ENCODE assay signal across 23 cellular contexts in genomic region chr5:129912601-129913000, GRCh38.
"Had no signal": no experiment of that assay in that cellular context is flagged by ENCODE, and none has a peak within 500 bp of the region (broad histone marks: within the 10 kb centered on the region; RNA-seq: fewer than 3 reads in every experiment).

No MANE protein-coding gene starts in this region.

- H3K4me1 Mint-ChIP-seq: mesothelial cell of epicardium, naive B cell, nephron progenitor cell had no signal

- H3K4me1 ChIP-seq: left ventricle myocardium inferior, pancreas, right lobe of liver, tibial nerve, uterus had no signal

- ATAC-seq: natural killer cell, pancreas, right lobe of liver had no signal

- DNase-seq: islet precursor cell; left ventricle myocardium inferior; mesendoderm; naive B cell; natural killer cell; nephron progenitor cell; nucleus accumbens; pancreas; right lobe of liver; stimulated activated CD4-positive, alpha-beta T cell treated with anti-CD3 and anti-CD28 coated beads, Interleukin-1b, Interleukin-23, amount 100 ng/mL, for 48 hours; stimulated activated CD4-positive, alpha-beta T cell treated with anti-CD3 and anti-CD28 coated beads, Interleukin-2, amount 100 ng/mL, for 48 hours; stimulated activated CD4-positive, alpha-beta T cell treated with anti-CD3 and anti-CD28 coated beads, Interleukin-4, amount 100 ng/mL, for 4 hours; stimulated activated CD8-positive, alpha-beta memory T cell treated with anti-CD3 and anti-CD28 coated beads, Interleukin-4, amount 100 ng/mL, for 48 hours; stimulated activated naive CD4-positive, alpha-beta T cell; uterus had no signal

- H3K36me3 Mint-ChIP-seq: mesothelial cell of epicardium, naive B cell, natural killer cell had no signal

- H3K4me3 ChIP-seq: hepatocyte, left ventricle myocardium inferior, lung, pancreas, right atrium auricular region, right lobe of liver, smooth muscle cell, tibial nerve, uterus had no signal

- H3K4me3 Mint-ChIP-seq: mesothelial cell of epicardium; naive B cell; natural killer cell; nephron progenitor cell; stimulated activated naive CD8-positive, alpha-beta T cell treated with anti-CD3 and anti-CD28 coated beads, Interleukin-15, Interleukin-2, amounts not matched to agents 100 ng/mL and 50 ng/mL, for 24 hours; type B pancreatic cell had no signal

- H3K9me3 Mint-ChIP-seq: mesothelial cell of epicardium; natural killer cell; nephron progenitor cell; stimulated activated naive CD8-positive, alpha-beta T cell treated with anti-CD3 and anti-CD28 coated beads, Interleukin-15, Interleukin-2, amounts not matched to agents 100 ng/mL and 50 ng/mL, for 24 hours; type B pancreatic cell had no signal

- H3K27me3 ChIP-seq: hepatocyte, right atrium auricular region, right lobe of liver, tibial nerve, uterus had no signal

- H3K27ac ChIP-seq: hepatocyte, left ventricle myocardium inferior, pancreas, right atrium auricular region, right lobe of liver, tibial nerve, uterus had no signal

- H3K36me3 ChIP-seq: left ventricle myocardium inferior, pancreas, right atrium auricular region, right lobe of liver, tibial nerve, uterus had no signal

- H3K27ac Mint-ChIP-seq: mesothelial cell of epicardium; naive B cell; natural killer cell; nephron progenitor cell; stimulated activated naive CD8-positive, alpha-beta T cell treated with anti-CD3 and anti-CD28 coated beads, Interleukin-15, Interleukin-2, amounts not matched to agents 100 ng/mL and 50 ng/mL, for 24 hours; type B pancreatic cell had no signal

- H3K9me3 ChIP-seq: left ventricle myocardium inferior, pancreas, right atrium auricular region, right lobe of liver, tibial nerve, uterus had no signal
